Comparison of ENCODE assay signal across 32 cellular contexts in the genomic region with DNA sequence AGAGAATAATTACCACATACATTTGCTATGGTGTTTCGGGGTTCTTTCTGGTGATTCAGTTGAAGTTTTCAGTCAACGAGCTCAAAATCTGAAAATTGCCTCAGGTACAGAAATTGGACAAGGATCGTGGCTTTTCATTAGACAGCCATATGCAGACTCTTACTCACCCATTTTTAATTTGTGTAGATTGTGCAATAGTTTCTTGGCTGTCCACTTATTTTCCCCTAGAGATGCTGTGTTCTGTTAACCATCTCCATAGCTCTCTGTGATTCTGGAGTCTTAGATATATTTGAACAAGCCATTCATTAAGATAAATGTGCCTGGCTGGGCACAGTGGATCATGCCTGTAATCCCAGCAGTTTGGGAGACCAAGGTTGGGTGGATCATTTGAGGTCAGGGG.
"Had no signal": no experiment of that assay in that cellular context is flagged by ENCODE, and none has a peak within 500 bp of the region (broad histone marks: within the 10 kb centered on the region; RNA-seq: fewer than 3 reads in every experiment).

No MANE protein-coding gene starts in this region.

- DNase-seq: activated CD4-positive, alpha-beta memory T cell treated with anti-CD3 and anti-CD28 coated beads, Interleukin-2, amount 10 ng/mL, durations not matched to agents 7 days and 5 days; activated CD4-positive, alpha-beta T cell treated with anti-CD3 and anti-CD28 coated beads for 1 hour; activated CD4-positive, alpha-beta T cell treated with anti-CD3 and anti-CD28 coated beads for 36 hours; activated CD4-positive, alpha-beta T cell treated with anti-CD3 and anti-CD28 coated beads for 48 hours; activated CD4-positive, alpha-beta T cell treated with anti-CD3 and anti-CD28 coated beads, Interleukin-2, amount 10 ng/mL, durations not matched to agents 7 days and 5 days; activated CD4-positive, alpha-beta T cell treated with anti-CD3 and anti-CD28 coated beads, Interleukin-2, amount 50 U/mL, for 48 hours; activated CD4-positive, CD25-positive, alpha-beta regulatory T cell; activated CD8-positive, alpha-beta memory T cell treated with anti-CD3 and anti-CD28 coated beads for 24 hours; activated CD8-positive, alpha-beta memory T cell treated with anti-CD3 and anti-CD28 coated beads, Interleukin-2, amount 10 ng/mL, durations not matched to agents 7 days and 5 days; activated CD8-positive, alpha-beta memory T cell treated with anti-CD3 and anti-CD28 coated beads, Interleukin-2, amount 50 U/mL, for 48 hours; activated CD8-positive, alpha-beta T cell treated with anti-CD3 and anti-CD28 coated beads, Interleukin-2, amount 10 ng/mL, durations not matched to agents 7 days and 5 days; activated effector memory CD4-positive, alpha-beta T cell treated with Interleukin-2 at 50 U/mL for 16 hours; activated gamma-delta T cell; activated naive CD4-positive, alpha-beta T cell treated with anti-CD3 and anti-CD28 coated beads, Interleukin-2, amount 10 ng/mL, durations not matched to agents 7 days and 5 days; activated naive CD4-positive, alpha-beta T cell treated with Interleukin-2 at 50 U/mL for 16 hours; activated naive CD8-positive, alpha-beta T cell treated with anti-CD3 and anti-CD28 coated beads, Interleukin-2, amount 10 ng/mL, durations not matched to agents 7 days and 5 days; activated naive CD8-positive, alpha-beta T cell treated with anti-CD3 and anti-CD28 coated beads, Interleukin-2, amount 50 U/mL, for 24 hours; activated T-cell treated with anti-CD3 and anti-CD28 coated beads, Interleukin-2, amount 50 U/mL, for 24 hours; activated T-cell treated with anti-CD3 and anti-CD28 coated beads, Interleukin-2, amount 50 U/mL, for 48 hours; amygdala; anterior cingulate cortex; body of pancreas; central memory CD4-positive, alpha-beta T cell; T-helper 1 cell; T-helper 2 cell; T-helper 9 cell; WERI-Rb-1 had no signal

- H3K4me1 ChIP-seq: ascending aorta, body of pancreas, breast epithelium had no signal

- H3K4me3 ChIP-seq: ascending aorta, body of pancreas, breast epithelium had no signal

- ATAC-seq: activated CD4-positive, alpha-beta T cell treated with anti-CD3 and anti-CD28 coated beads for 36 hours; activated CD4-positive, CD25-positive, alpha-beta regulatory T cell treated with anti-CD3 and anti-CD28 coated beads, Interleukin-2, amount 50 U/mL, for 24 hours; activated CD8-positive, alpha-beta memory T cell treated with anti-CD3 and anti-CD28 coated beads, Interleukin-2, amount 10 ng/mL, durations not matched to agents 7 days and 5 days; activated CD8-positive, alpha-beta T cell treated with anti-CD3 and anti-CD28 coated beads, Interleukin-2, amount 10 ng/mL, durations not matched to agents 7 days and 5 days; activated naive CD8-positive, alpha-beta T cell treated with anti-CD3 and anti-CD28 coated beads, Interleukin-2, amount 50 U/mL, for 24 hours; body of pancreas; WTC11 had no signal

- H3K9me3 ChIP-seq: ascending aorta, body of pancreas, breast epithelium had no signal

- H3K27ac ChIP-seq: ascending aorta, body of pancreas, brain microvascular endothelial cell, breast epithelium, WERI-Rb-1 had no signal

- H3K36me3 ChIP-seq: ascending aorta, brain microvascular endothelial cell, breast epithelium, WERI-Rb-1 had no signal

- H3K27me3 ChIP-seq: ascending aorta, body of pancreas, brain microvascular endothelial cell, breast epithelium had no signal
